In genomic region chr20:34578521-34579147, GRCh38 we compare ENCODE assay signal across 13 cellular contexts. TPM values are rescaled to one million over a fixed set of nuclear protein-coding genes. Genes with fewer than 3 reads are reported as not detected.
A peak's percentile ranks its signal among the peaks of the same experiment; 100 is the strongest.
DNase-seq lines count a peak whose midpoint lies in the region; ATAC-seq and TF ChIP-seq lines count a peak whose summit lies in the region.
"Had no signal": no experiment of that assay in that cellular context is flagged by ENCODE, and none has a peak within 500 bp of the region (broad histone marks: within the 10 kb centered on the region; RNA-seq: fewer than 3 reads in every experiment).

No MANE protein-coding gene starts in this region.

- no peaks in the 10 kb centered on the region for H3K9me3 Mint-ChIP-seq in activated CD8-positive, alpha-beta T cell treated with anti-CD3 and anti-CD28 coated beads, Interleukin-2, amount 10 ng/mL, durations not matched to agents 7 days and 5 days (ENCODE audit: insufficient read depth)
- no peaks in the 10 kb centered on the region for H3K9me3 Mint-ChIP-seq in activated CD8-positive, alpha-beta T cell treated with anti-CD3 and anti-CD28 coated beads for 36 hours
- H3K9me3 Mint-ChIP-seq: H9; stimulated activated naive CD8-positive, alpha-beta T cell treated with anti-CD3 and anti-CD28 coated beads, Interleukin-15, Interleukin-2, amounts not matched to agents 100 ng/mL and 50 ng/mL, for 24 hours had no signal

- H3K4me3 ChIP-seq in esophagus squamous epithelium (no peak overlapping the region), tibial nerve (no peak overlapping the region)
- H3K4me3 ChIP-seq: SJCRH30 had no signal

- no peak for ATAC-seq in activated CD8-positive, alpha-beta T cell treated with anti-CD3 and anti-CD28 coated beads, Interleukin-2, amount 10 ng/mL, durations not matched to agents 7 days and 5 days
- no peak for ATAC-seq in activated CD8-positive, alpha-beta T cell treated with anti-CD3 and anti-CD28 coated beads for 36 hours
- ATAC-seq in HG03457 (IDR thresholded peaks at IDR 0.05; ENCODE audit: unreplicated experiment) (no peak), HG02885 (IDR thresholded peaks at IDR 0.05; ENCODE audit: poor library complexity, unreplicated experiment) (no peak)

- no peak for TF ChIP-seq EP300 in tibial nerve (IDR thresholded peaks at IDR 0.05)

- POLR2A ChIA-PET in activated CD8-positive, alpha-beta T cell treated with anti-CD3 and anti-CD28 coated beads, Interleukin-2, amount 10 ng/mL, durations not matched to agents 7 days and 5 days (lab: Charles Lee) = no interaction called here
- POLR2A ChIA-PET in activated CD8-positive, alpha-beta T cell treated with anti-CD3 and anti-CD28 coated beads for 36 hours (lab: Charles Lee) = no interaction called here

- no peak for TF ChIP-seq CTCF in activated CD8-positive, alpha-beta T cell treated with anti-CD3 and anti-CD28 coated beads for 36 hours (IDR thresholded peaks at IDR 0.05)
- no peak for TF ChIP-seq CTCF in esophagus squamous epithelium (IDR thresholded peaks at IDR 0.05)
- TF ChIP-seq CTCF in tibial nerve (IDR thresholded peaks at IDR 0.05) = no peak

- H3K9me3 ChIP-seq in esophagus squamous epithelium = no peaks in the 10 kb centered on the region
- H3K9me3 ChIP-seq in tibial nerve = no peaks in the 10 kb centered on the region
- H3K9me3 ChIP-seq: SJCRH30 had no signal

- H3K27me3 Mint-ChIP-seq in activated CD8-positive, alpha-beta T cell treated with anti-CD3 and anti-CD28 coated beads, Interleukin-2, amount 10 ng/mL, durations not matched to agents 7 days and 5 days (ENCODE audit: low read depth) = no peaks in the 10 kb centered on the region
- no peaks in the 10 kb centered on the region for H3K27me3 Mint-ChIP-seq in activated CD8-positive, alpha-beta T cell treated with anti-CD3 and anti-CD28 coated beads for 36 hours
- H3K27me3 Mint-ChIP-seq: stimulated activated naive CD8-positive, alpha-beta T cell treated with anti-CD3 and anti-CD28 coated beads, Interleukin-15, Interleukin-2, amounts not matched to agents 100 ng/mL and 50 ng/mL, for 24 hours had no signal

- 38 to 57% methylated on average over 4 to 6 of the region's 9 CpGs for WGBS in esophagus squamous epithelium, 2 donors
- WGBS in tibial nerve, 2 donors = 66 to 81% methylated on average over 9 of the region's 9 CpGs

- peaks cover 10% of the 10 kb centered on the region for H3K36me3 Mint-ChIP-seq in activated CD8-positive, alpha-beta T cell treated with anti-CD3 and anti-CD28 coated beads, Interleukin-2, amount 10 ng/mL, durations not matched to agents 7 days and 5 days (ENCODE audit: low read depth)
- peaks cover 11% of the 10 kb centered on the region for H3K36me3 Mint-ChIP-seq in activated CD8-positive, alpha-beta T cell treated with anti-CD3 and anti-CD28 coated beads for 36 hours (ENCODE audit: low read depth)

- no peak for DNase-seq in activated CD8-positive, alpha-beta T cell treated with anti-CD3 and anti-CD28 coated beads, Interleukin-2, amount 10 ng/mL, durations not matched to agents 7 days and 5 days
- DNase-seq in activated CD8-positive, alpha-beta T cell treated with anti-CD3 and anti-CD28 coated beads for 36 hours = no peak
- no peak for DNase-seq in esophagus squamous epithelium (lab: John Stamatoyannopoulos, UW)
- DNase-seq in midbrain (lab: John Stamatoyannopoulos, UW) = peak; percentile 14
- no peak for DNase-seq in tibial nerve (ENCODE audit: low spot score in 2 of 2)
- DNase-seq in NCI-H2081 treated with DMSO at 0.1 percent for 48 hours (lab: John Stamatoyannopoulos, UW) = no peak
- DNase-seq: H9; NK-92 treated with Interleukin-12 subunit alpha and Interleukin-12 subunit beta, amount 100 ng/mL, for 24 hours; retina had no signal

- TF ChIP-seq POLR2A in esophagus squamous epithelium (IDR thresholded peaks at IDR 0.05) (no peak), tibial nerve (IDR thresholded peaks at IDR 0.05) (no peak)

- H3K36me3 ChIP-seq in esophagus squamous epithelium = peaks cover 0 to 34% (median 3%) of the 10 kb centered on the region in 3 donors
- peaks cover 0 to 26% (median 4%) of the 10 kb centered on the region in 3 donors for H3K36me3 ChIP-seq in tibial nerve
- H3K36me3 ChIP-seq: SJCRH30 had no signal

- peaks cover 22% of the 10 kb centered on the region for H3K4me1 Mint-ChIP-seq in activated CD8-positive, alpha-beta T cell treated with anti-CD3 and anti-CD28 coated beads, Interleukin-2, amount 10 ng/mL, durations not matched to agents 7 days and 5 days (ENCODE audit: low read depth)
- H3K4me1 Mint-ChIP-seq in activated CD8-positive, alpha-beta T cell treated with anti-CD3 and anti-CD28 coated beads for 36 hours (ENCODE audit: low read depth) = peaks cover 23% of the 10 kb centered on the region
- H3K4me1 Mint-ChIP-seq: H9 had no signal

- intact Hi-C loops in activated CD8-positive, alpha-beta T cell treated with anti-CD3 and anti-CD28 coated beads for 36 hours (cut with micrococcal nuclease) = no loop called here
- intact Hi-C loops in esophagus squamous epithelium (cut with DNase I) = loop anchor here (10.0 kb wide), 1 partner anchor 196 kb away; no protein-coding TSS in a partner anchor

- peak overlapping the region; percentile 30 for H3K27ac Mint-ChIP-seq in activated CD8-positive, alpha-beta T cell treated with anti-CD3 and anti-CD28 coated beads, Interleukin-2, amount 10 ng/mL, durations not matched to agents 7 days and 5 days
- no peak overlapping the region for H3K27ac Mint-ChIP-seq in activated CD8-positive, alpha-beta T cell treated with anti-CD3 and anti-CD28 coated beads for 36 hours
- H3K27ac Mint-ChIP-seq: stimulated activated naive CD8-positive, alpha-beta T cell treated with anti-CD3 and anti-CD28 coated beads, Interleukin-15, Interleukin-2, amounts not matched to agents 100 ng/mL and 50 ng/mL, for 24 hours had no signal

- H3K27ac ChIP-seq in esophagus squamous epithelium (peak overlapping the region; percentile 67 to 79 (median 77)), tibial nerve (peak overlapping the region in 3 of 4 donors; percentile 24 to 92 (median 88))
- H3K27ac ChIP-seq: SJCRH30 had no signal

- H3K27me3 ChIP-seq in esophagus squamous epithelium = no peaks in the 10 kb centered on the region
- H3K27me3 ChIP-seq in tibial nerve = no peaks in the 10 kb centered on the region
- H3K27me3 ChIP-seq: SJCRH30 had no signal

- CTCF ChIA-PET in activated CD8-positive, alpha-beta T cell treated with anti-CD3 and anti-CD28 coated beads, Interleukin-2, amount 10 ng/mL, durations not matched to agents 7 days and 5 days (lab: Charles Lee) = interaction anchor here (2.0 kb wide), 1 partner anchor 16 kb away, joined by 8 read pairs; no protein-coding TSS in a partner anchor
- CTCF ChIA-PET in activated CD8-positive, alpha-beta T cell treated with anti-CD3 and anti-CD28 coated beads for 36 hours (lab: Charles Lee) = interaction anchor here (1.1 to 1.3 kb wide), 2 partner anchors 266 to 267 kb away, joined by 3 to 4 read pairs; no protein-coding TSS in a partner anchor

- H3K4me3 Mint-ChIP-seq in activated CD8-positive, alpha-beta T cell treated with anti-CD3 and anti-CD28 coated beads, Interleukin-2, amount 10 ng/mL, durations not matched to agents 7 days and 5 days = no peak overlapping the region
- H3K4me3 Mint-ChIP-seq in activated CD8-positive, alpha-beta T cell treated with anti-CD3 and anti-CD28 coated beads for 36 hours = no peak overlapping the region
- H3K4me3 Mint-ChIP-seq: H9; stimulated activated naive CD8-positive, alpha-beta T cell treated with anti-CD3 and anti-CD28 coated beads, Interleukin-15, Interleukin-2, amounts not matched to agents 100 ng/mL and 50 ng/mL, for 24 hours had no signal

- H3K4me1 ChIP-seq in esophagus squamous epithelium (peaks cover 12 to 57% (median 47%) of the 10 kb centered on the region in 3 donors), tibial nerve (peaks cover 0 to 59% (median 39%) of the 10 kb centered on the region in 4 donors)
- H3K4me1 ChIP-seq: SJCRH30 had no signal

RNA-seq across cellular contexts. Expression of gene MAP1LC3A, which starts 20.1 kb away (rescaled TPM):
- 1 to 10 TPM; 1.4 to 1.6 TPM for total RNA-seq in activated CD8-positive, alpha-beta T cell treated with anti-CD3 and anti-CD28 coated beads, Interleukin-2, amount 10 ng/mL, durations not matched to agents 7 days and 5 days
- total RNA-seq in activated CD8-positive, alpha-beta T cell treated with anti-CD3 and anti-CD28 coated beads for 36 hours = 1 to 10 TPM in 1 of 2 experiments, under 1 TPM in 1; 0.92 to 1.0 TPM
- 10 to 100 TPM in 3 of 4 donors, 1 to 10 TPM in 1; 7.5 to 24.6 (median 19.4) TPM for total RNA-seq in esophagus squamous epithelium
- 100 to 1,000 TPM in 2 of 4 donors, 10 to 100 TPM in 2; 62.4 to 139 (median 106) TPM for total RNA-seq in tibial nerve
